16 cellular contexts compared by ENCODE assay signal in genomic region chr17:82295472-82295814, GRCh38. TPM values are rescaled to one million over a fixed set of nuclear protein-coding genes. Genes with fewer than 3 reads are reported as not detected.
DNase-seq lines count a peak whose midpoint lies in the region; FAIRE-seq and TF ChIP-seq lines count a peak whose summit lies in the region.
"Had no signal": no experiment of that assay in that cellular context is flagged by ENCODE, and none has a peak within 500 bp of the region (broad histone marks: within the 10 kb centered on the region; RNA-seq: fewer than 3 reads in every experiment).

No MANE protein-coding gene starts in this region.

- intact Hi-C loops in esophagus squamous epithelium (cut with DNase I), result no loop called here
- intact Hi-C loops in tibial artery (cut with DNase I; ENCODE audit: low total_unique reads), result loop anchor here (10.0 kb wide), 1 partner anchor 51 kb away; no protein-coding TSS in a partner anchor

- no peak overlapping the region for H3K4me3 Mint-ChIP-seq in activated CD4-positive, alpha-beta T cell treated with anti-CD3 and anti-CD28 coated beads, Interleukin-2, amount 10 ng/mL, durations not matched to agents 7 days and 5 days
- H3K4me3 Mint-ChIP-seq in progenitor cell of endocrine pancreas (ENCODE audit: low read depth), result peak overlapping the region; percentile 27

- peaks cover 2% of the 10 kb centered on the region for H3K36me3 Mint-ChIP-seq in activated CD4-positive, alpha-beta T cell treated with anti-CD3 and anti-CD28 coated beads, Interleukin-2, amount 10 ng/mL, durations not matched to agents 7 days and 5 days (ENCODE audit: low read depth)
- H3K36me3 Mint-ChIP-seq in progenitor cell of endocrine pancreas (ENCODE audit: insufficient read depth), result no peaks in the 10 kb centered on the region

- no peaks in the 10 kb centered on the region for H3K9me3 ChIP-seq in esophagus squamous epithelium
- H3K9me3 ChIP-seq in tibial artery, result no peaks in the 10 kb centered on the region
- H3K9me3 ChIP-seq: upper lobe of right lung had no signal

- H3K27ac Mint-ChIP-seq in activated CD4-positive, alpha-beta T cell treated with anti-CD3 and anti-CD28 coated beads, Interleukin-2, amount 10 ng/mL, durations not matched to agents 7 days and 5 days, result peak overlapping the region; percentile 48
- H3K27ac Mint-ChIP-seq in progenitor cell of endocrine pancreas, result peak overlapping the region; percentile 84

- no peak for DNase-seq in activated CD4-positive, alpha-beta T cell treated with anti-CD3 and anti-CD28 coated beads, Interleukin-2, amount 10 ng/mL, durations not matched to agents 7 days and 5 days
- no peak for DNase-seq in activated CD4-positive, alpha-beta T cell treated with anti-CD3 and anti-CD28 coated beads for 4 hours
- DNase-seq in RWPE1 (ENCODE audit: low spot score) (no peak), esophagus squamous epithelium (lab: John Stamatoyannopoulos, UW) (no peak), progenitor cell of endocrine pancreas (ENCODE audit: low spot score, unreplicated experiment) (no peak), GM19239 (ENCODE audit: insufficient read length, low spot score) (no peak), activated gamma-delta T cell (lab: John Stamatoyannopoulos, UW) (no peak), tibial artery (no peak)
- DNase-seq: DMS153; kidney; retina; stimulated activated CD4-positive, alpha-beta T cell treated with anti-CD3 and anti-CD28 coated beads, Interleukin-4, amount 100 ng/mL, for 1 hour; T1000; upper lobe of right lung had no signal

- POLR2A ChIA-PET in activated CD4-positive, alpha-beta T cell treated with anti-CD3 and anti-CD28 coated beads, Interleukin-2, amount 10 ng/mL, durations not matched to agents 7 days and 5 days (lab: Charles Lee), result no interaction called here
- POLR2A ChIA-PET in RWPE1 (lab: Yijun Ruan, JAX; ENCODE audit: low non-redundant PET), result no interaction called here

- H3K36me3 ChIP-seq in esophagus squamous epithelium, result no peaks in the 10 kb centered on the region
- no peaks in the 10 kb centered on the region for H3K36me3 ChIP-seq in tibial artery
- H3K36me3 ChIP-seq: upper lobe of right lung had no signal

- TF ChIP-seq POLR2A in esophagus squamous epithelium (IDR thresholded peaks at IDR 0.05), result no peak

- CTCF ChIA-PET in activated CD4-positive, alpha-beta T cell treated with anti-CD3 and anti-CD28 coated beads, Interleukin-2, amount 10 ng/mL, durations not matched to agents 7 days and 5 days (lab: Charles Lee), result no interaction called here
- CTCF ChIA-PET in RWPE1 (lab: Yijun Ruan, JAX), result no interaction called here

- no peak overlapping the region for H3K4me3 ChIP-seq in esophagus squamous epithelium
- no peak overlapping the region for H3K4me3 ChIP-seq in tibial artery
- H3K4me3 ChIP-seq: upper lobe of right lung had no signal

- peaks cover 0 to 16% (median 0%) of the 10 kb centered on the region in 4 donors for H3K27me3 ChIP-seq in esophagus squamous epithelium
- H3K27me3 ChIP-seq in tibial artery, result no peaks in the 10 kb centered on the region
- H3K27me3 ChIP-seq: upper lobe of right lung had no signal

- H3K27ac ChIP-seq in RWPE1 (peak overlapping the region; percentile 100), esophagus squamous epithelium (peak overlapping the region in 3 of 4 donors; percentile 99 to 100 (median 100)), tibial artery (no peak overlapping the region)
- H3K27ac ChIP-seq: upper lobe of right lung had no signal

- H3K9me3 Mint-ChIP-seq in activated CD4-positive, alpha-beta T cell treated with anti-CD3 and anti-CD28 coated beads, Interleukin-2, amount 10 ng/mL, durations not matched to agents 7 days and 5 days, result no peaks in the 10 kb centered on the region
- H3K9me3 Mint-ChIP-seq in progenitor cell of endocrine pancreas (ENCODE audit: low read depth), result no peaks in the 10 kb centered on the region

- no peaks in the 10 kb centered on the region for H3K27me3 Mint-ChIP-seq in activated CD4-positive, alpha-beta T cell treated with anti-CD3 and anti-CD28 coated beads, Interleukin-2, amount 10 ng/mL, durations not matched to agents 7 days and 5 days
- peaks cover 5% of the 10 kb centered on the region for H3K27me3 Mint-ChIP-seq in progenitor cell of endocrine pancreas

- FAIRE-seq in GM19239 (lab: Jason Lieb, UNC), result no peak
- FAIRE-seq: kidney had no signal

- peaks cover 67% of the 10 kb centered on the region for H3K4me1 Mint-ChIP-seq in activated CD4-positive, alpha-beta T cell treated with anti-CD3 and anti-CD28 coated beads, Interleukin-2, amount 10 ng/mL, durations not matched to agents 7 days and 5 days
- peaks cover 25% of the 10 kb centered on the region for H3K4me1 Mint-ChIP-seq in progenitor cell of endocrine pancreas (ENCODE audit: low read depth)

- H3K4me1 ChIP-seq in esophagus squamous epithelium (peaks cover 23 to 81% (median 47%) of the 10 kb centered on the region in 3 donors), tibial artery (peaks cover 0 to 43% (median 31%) of the 10 kb centered on the region in 4 donors)

- TF ChIP-seq CTCF in RWPE1 (conservative IDR thresholded peaks at IDR 0.05; ENCODE audit: low read depth) (no peak), esophagus squamous epithelium (IDR thresholded peaks at IDR 0.05) (no peak), progenitor cell of endocrine pancreas (IDR thresholded peaks at IDR 0.05; ENCODE audit: unreplicated experiment) (no peak), tibial artery (IDR thresholded peaks at IDR 0.05) (no peak)

- 52 to 60% methylated on average over 3 to 4 of the region's 4 CpGs for WGBS in esophagus squamous epithelium, 2 donors

RNA-seq across cellular contexts. Expression of gene CSNK1D, which starts 21.9 kb away (rescaled TPM):
- total RNA-seq in activated CD4-positive, alpha-beta T cell treated with anti-CD3 and anti-CD28 coated beads, Interleukin-2, amount 10 ng/mL, durations not matched to agents 7 days and 5 days, result 100 to 1,000 TPM; 115 to 142 TPM
- total RNA-seq in esophagus squamous epithelium (100 to 1,000 TPM in 1 of 4 donors, 10 to 100 TPM in 3; 24.6 to 102 (median 57.1) TPM), progenitor cell of endocrine pancreas (224 and 227 TPM in 2 replicates)

RNA-seq across cellular contexts. Expression of gene CD7, which starts 22.0 kb away (rescaled TPM):
- 100 to 1,000 TPM; 285 to 292 TPM for total RNA-seq in activated CD4-positive, alpha-beta T cell treated with anti-CD3 and anti-CD28 coated beads, Interleukin-2, amount 10 ng/mL, durations not matched to agents 7 days and 5 days
- total RNA-seq in esophagus squamous epithelium (1 to 10 TPM; 3.0 to 4.4 (median 4.1) TPM), progenitor cell of endocrine pancreas (0.31 and 0.46 TPM in 2 replicates)
- total RNA-seq: epithelial cell of proximal tubule, RPMI7951 had no signal

RNA-seq across cellular contexts. Expression of gene SECTM1, which starts 38.1 kb away (rescaled TPM):
- 10 to 100 TPM; 16.4 TPM for total RNA-seq in activated CD4-positive, alpha-beta T cell treated with anti-CD3 and anti-CD28 coated beads, Interleukin-2, amount 10 ng/mL, durations not matched to agents 7 days and 5 days
- total RNA-seq in esophagus squamous epithelium (10 to 100 TPM in 1 of 4 donors, 1 to 10 TPM in 3; 4.3 to 19.5 (median 6.5) TPM), progenitor cell of endocrine pancreas (not detected in 2 replicates)

Comparison
In these comparisons a context has a peak if more than half of its experiments do, and no peak if none do; other contexts are left out.
1. H3K27ac ChIP-seq: peak in RWPE1 (single experiment) and esophagus squamous epithelium (3 of 4); none in tibial artery (0 of 2).
2. RNA of gene CD7, which starts 22.0 kb away (total RNA-seq): 285 to 292 TPM in activated CD4-positive, alpha-beta T cell treated with anti-CD3 and anti-CD28 coated beads, Interleukin-2, amount 10 ng/mL, durations not matched to agents 7 days and 5 days; 3.0 to 4.4 TPM in esophagus squamous epithelium and 0.31 to 0.46 TPM in progenitor cell of endocrine pancreas; every median in the first group is over 10 times any median in the second.